Comparison of ENCODE assay signal across 8 cellular contexts in genomic region chr2:231708773-231709635, GRCh38. TPM values are rescaled to one million over a fixed set of nuclear protein-coding genes. Genes with fewer than 3 reads are reported as not detected.
DNase-seq lines count a peak whose midpoint lies in the region; ATAC-seq and TF ChIP-seq lines count a peak whose summit lies in the region.

No MANE protein-coding gene starts in this region.

- TF ChIP-seq POLR2A in Peyer's patch (IDR thresholded peaks at IDR 0.05), result no peak

- ATAC-seq in right cardiac atrium (no peak), GM19395 (IDR thresholded peaks at IDR 0.05; ENCODE audit: unreplicated experiment) (no peak)

- WGBS in right cardiac atrium, result under 1% methylated on average over 118 of the region's 118 CpGs

- H3K36me3 ChIP-seq in Peyer's patch, result peaks cover 0 to 19% (median 0%) of the 10 kb centered on the region in 3 donors

- peaks cover 18% of the 10 kb centered on the region for H3K36me3 Mint-ChIP-seq in activated naive CD8-positive, alpha-beta T cell

- peak overlapping the region; percentile 97 for H3K4me3 Mint-ChIP-seq in activated naive CD8-positive, alpha-beta T cell

- peak; percentile 16 for TF ChIP-seq CTCF in GM12873 (IDR thresholded peaks at IDR 0.05; ENCODE audit: insufficient read depth, low read depth, low read length, missing control alignments)
- TF ChIP-seq CTCF in Peyer's patch (IDR thresholded peaks at IDR 0.05), result peak in 3 of 6 experiments; percentile 13 to 21 (median 20)

- H3K4me1 Mint-ChIP-seq in activated naive CD8-positive, alpha-beta T cell (ENCODE audit: low read depth), result peaks cover 37% of the 10 kb centered on the region

- DNase-seq in Peyer's patch, result peak; percentile 25 to 74 (median 71)
- peak; percentile 57 to 87 (median 85) for DNase-seq in right cardiac atrium
- DNase-seq in Kasumi-1 (lab: John Stamatoyannopoulos, UW), result no peak
- no peak for DNase-seq in hepatic stellate cell (ENCODE audit: low spot score)

- H3K27ac ChIP-seq in Peyer's patch (peak overlapping the region; percentile 98 to 100 (median 100)), right cardiac atrium (ENCODE audit: low read length) (peak overlapping the region; percentile 86), skin epidermis (peak overlapping the region; percentile 88 to 100 (median 99))

- intact Hi-C loops in right cardiac atrium (cut with DNase I), result no loop called here

- H3K4me3 ChIP-seq in Peyer's patch, result peak overlapping the region; percentile 93 to 99 (median 98)
- peak overlapping the region; percentile 75 for H3K4me3 ChIP-seq in right cardiac atrium (ENCODE audit: low read length)
- H3K4me3 ChIP-seq in skin epidermis, result peak overlapping the region; percentile 70 to 99 (median 88)

- H3K9me3 ChIP-seq in Peyer's patch (no peaks in the 10 kb centered on the region), right cardiac atrium (ENCODE audit: control insufficient read depth, low read length) (no peaks in the 10 kb centered on the region)

- H3K9me3 Mint-ChIP-seq in activated naive CD8-positive, alpha-beta T cell (ENCODE audit: low read depth), result no peaks in the 10 kb centered on the region

- H3K27ac Mint-ChIP-seq in activated naive CD8-positive, alpha-beta T cell, result peak overlapping the region; percentile 100

- peaks cover 3 to 34% (median 17%) of the 10 kb centered on the region in 4 donors for H3K4me1 ChIP-seq in Peyer's patch
- H3K4me1 ChIP-seq in right cardiac atrium (ENCODE audit: control insufficient read depth, insufficient read depth, low read length), result peaks cover 13% of the 10 kb centered on the region

- H3K27me3 ChIP-seq in Peyer's patch (no peaks in the 10 kb centered on the region), right cardiac atrium (ENCODE audit: control insufficient read depth, insufficient read depth) (no peaks in the 10 kb centered on the region)

- no peaks in the 10 kb centered on the region for H3K27me3 Mint-ChIP-seq in activated naive CD8-positive, alpha-beta T cell

RNA-seq across cellular contexts. Expression of gene PTMA, which starts 0.7 kb away (rescaled TPM):
- total RNA-seq in Peyer's patch (1,000 to 10,000 TPM in 1 of 4 donors, 100 to 1,000 TPM in 3; 316 to 1,049 (median 353) TPM), right cardiac atrium (100 to 1,000 TPM; 231 to 324 (median 314) TPM)
- polyA plus RNA-seq in right cardiac atrium, result 480 TPM

Comparison
In these comparisons a context has a peak if more than half of its experiments do, and no peak if none do; other contexts are left out.
1. DNase-seq: peak in Peyer's patch (3 of 3) and right cardiac atrium (3 of 3); none in Kasumi-1 (0 of 2) and hepatic stellate cell (single experiment).
2. Peak in every context shown above with its lines, with median percentiles within 50 percentile points of each other: H3K27ac ChIP-seq and H3K4me3 ChIP-seq.